In genomic region chr9:137974746-137975526, GRCh38 we compare ENCODE assay signal across 29 cellular contexts.
DNase-seq lines count a peak whose midpoint lies in the region; ATAC-seq and TF ChIP-seq lines count a peak whose summit lies in the region.
"Had no signal": no experiment of that assay in that cellular context is flagged by ENCODE, and none has a peak within 500 bp of the region (broad histone marks: within the 10 kb centered on the region; RNA-seq: fewer than 3 reads in every experiment).

No MANE protein-coding gene starts in this region.

- H3K27ac Mint-ChIP-seq in activated naive CD4-positive, alpha-beta T cell treated with anti-CD3 and anti-CD28 coated beads, Interleukin-2, amount 10 ng/mL, durations not matched to agents 7 days and 5 days = no peak overlapping the region
- no peak overlapping the region for H3K27ac Mint-ChIP-seq in type B pancreatic cell
- H3K27ac Mint-ChIP-seq: activated CD4-positive, alpha-beta T cell treated with anti-CD3 and anti-CD28 coated beads, Interleukin-2, amount 10 ng/mL, durations not matched to agents 7 days and 5 days; activated naive CD4-positive, alpha-beta T cell treated with anti-CD3 and anti-CD28 coated beads, Interleukin-2, amount 50 U/mL, for 72 hours; CD4-positive, CD25-positive, alpha-beta regulatory T cell; naive thymus-derived CD8-positive, alpha-beta T cell had no signal

- DNase-seq in activated naive CD4-positive, alpha-beta T cell treated with anti-CD3 and anti-CD28 coated beads, Interleukin-2, amount 10 ng/mL, durations not matched to agents 7 days and 5 days = peak; percentile 9
- DNase-seq in activated naive CD4-positive, alpha-beta T cell treated with anti-CD3 and anti-CD28 coated beads, Interleukin-2, amount 50 U/mL, for 16 hours = no peak
- peak; percentile 62 for DNase-seq in coronary artery (ENCODE audit: low spot score)
- peak; percentile 24 for DNase-seq in lower lobe of right lung
- peak; percentile 59 for DNase-seq in type B pancreatic cell (ENCODE audit: extremely low spot score, unreplicated experiment)
- no peak for DNase-seq in activated CD4-positive, alpha-beta T cell treated with anti-CD3 and anti-CD28 coated beads for 1 hour
- no peak for DNase-seq in HUDEP-2 (lab: John Stamatoyannopoulos, UW; ENCODE audit: unreplicated experiment in 76 of 76)
- DNase-seq in medulla oblongata (ENCODE audit: extremely low spot score) = no peak
- DNase-seq: activated CD4-positive, alpha-beta T cell treated with anti-CD3 and anti-CD28 coated beads, Interleukin-2, amount 10 ng/mL, durations not matched to agents 7 days and 5 days; AML-193; amygdala; CD4-positive, CD25-positive, alpha-beta regulatory T cell; effector CD8-positive, alpha-beta T cell; NCI-H1436; NCI-H2081; NCI-H2227 treated with DMSO at 0.1 percent for 48 hours; NCI-H526 treated with DMSO at 0.1 percent for 48 hours; occipital lobe; PC-9; SIG-M5; stimulated activated naive CD4-positive, alpha-beta T cell; T-helper 9 cell; uterus had no signal

- no peaks in the 10 kb centered on the region for H3K36me3 ChIP-seq in lower lobe of right lung
- H3K36me3 ChIP-seq: HAP-1, uterus had no signal

- peaks cover 3% of the 10 kb centered on the region for H3K27me3 ChIP-seq in lower lobe of right lung (ENCODE audit: low read depth)
- H3K27me3 ChIP-seq: uterus had no signal

- no peak for TF ChIP-seq CTCF in coronary artery (IDR thresholded peaks at IDR 0.05)
- no peak for TF ChIP-seq CTCF in lower lobe of right lung (IDR thresholded peaks at IDR 0.05)
- TF ChIP-seq CTCF in type B pancreatic cell (conservative IDR thresholded peaks at IDR 0.05) = no peak

- peaks cover 7% of the 10 kb centered on the region for H3K27me3 Mint-ChIP-seq in activated naive CD4-positive, alpha-beta T cell treated with anti-CD3 and anti-CD28 coated beads, Interleukin-2, amount 10 ng/mL, durations not matched to agents 7 days and 5 days
- H3K27me3 Mint-ChIP-seq in type B pancreatic cell = no peaks in the 10 kb centered on the region
- H3K27me3 Mint-ChIP-seq: activated CD4-positive, alpha-beta T cell treated with anti-CD3 and anti-CD28 coated beads, Interleukin-2, amount 10 ng/mL, durations not matched to agents 7 days and 5 days had no signal

- no peak overlapping the region for H3K4me3 ChIP-seq in coronary artery
- no peak overlapping the region for H3K4me3 ChIP-seq in lower lobe of right lung
- H3K4me3 ChIP-seq: HAP-1, PC-9, skin epidermis, uterus had no signal

- H3K4me3 Mint-ChIP-seq in activated naive CD4-positive, alpha-beta T cell treated with anti-CD3 and anti-CD28 coated beads, Interleukin-2, amount 10 ng/mL, durations not matched to agents 7 days and 5 days = no peak overlapping the region
- H3K4me3 Mint-ChIP-seq in type B pancreatic cell = no peak overlapping the region
- H3K4me3 Mint-ChIP-seq: activated CD4-positive, alpha-beta T cell treated with anti-CD3 and anti-CD28 coated beads, Interleukin-2, amount 10 ng/mL, durations not matched to agents 7 days and 5 days; CD4-positive, CD25-positive, alpha-beta regulatory T cell; naive thymus-derived CD8-positive, alpha-beta T cell had no signal

- no peaks in the 10 kb centered on the region for H3K4me1 ChIP-seq in lower lobe of right lung
- H3K4me1 ChIP-seq: HAP-1, uterus had no signal

- no peaks in the 10 kb centered on the region for H3K9me3 ChIP-seq in lower lobe of right lung
- H3K9me3 ChIP-seq: HAP-1, uterus had no signal

- intact Hi-C loops in lower lobe of right lung (cut with DNase I) = no loop called here

- H3K4me1 Mint-ChIP-seq in activated naive CD4-positive, alpha-beta T cell treated with anti-CD3 and anti-CD28 coated beads, Interleukin-2, amount 10 ng/mL, durations not matched to agents 7 days and 5 days = no peaks in the 10 kb centered on the region
- H3K4me1 Mint-ChIP-seq in type B pancreatic cell (ENCODE audit: unreplicated experiment) = peaks cover 8% of the 10 kb centered on the region
- H3K4me1 Mint-ChIP-seq: activated CD4-positive, alpha-beta T cell treated with anti-CD3 and anti-CD28 coated beads, Interleukin-2, amount 10 ng/mL, durations not matched to agents 7 days and 5 days had no signal

- no peak for ATAC-seq in lower lobe of right lung
- ATAC-seq: activated naive CD4-positive, alpha-beta T cell treated with anti-CD3 and anti-CD28 coated beads, Interleukin-2, amount 50 U/mL, for 72 hours; naive thymus-derived CD8-positive, alpha-beta T cell had no signal

- no peaks in the 10 kb centered on the region for H3K9me3 Mint-ChIP-seq in activated naive CD4-positive, alpha-beta T cell treated with anti-CD3 and anti-CD28 coated beads, Interleukin-2, amount 10 ng/mL, durations not matched to agents 7 days and 5 days
- no peaks in the 10 kb centered on the region for H3K9me3 Mint-ChIP-seq in type B pancreatic cell
- H3K9me3 Mint-ChIP-seq: activated CD4-positive, alpha-beta T cell treated with anti-CD3 and anti-CD28 coated beads, Interleukin-2, amount 10 ng/mL, durations not matched to agents 7 days and 5 days; activated naive CD4-positive, alpha-beta T cell treated with anti-CD3 and anti-CD28 coated beads, Interleukin-2, amount 50 U/mL, for 72 hours; naive thymus-derived CD8-positive, alpha-beta T cell had no signal

- CTCF ChIA-PET in activated naive CD4-positive, alpha-beta T cell treated with anti-CD3 and anti-CD28 coated beads, Interleukin-2, amount 10 ng/mL, durations not matched to agents 7 days and 5 days (lab: Charles Lee) = no interaction called here

- H3K36me3 Mint-ChIP-seq in activated naive CD4-positive, alpha-beta T cell treated with anti-CD3 and anti-CD28 coated beads, Interleukin-2, amount 10 ng/mL, durations not matched to agents 7 days and 5 days = no peaks in the 10 kb centered on the region
- H3K36me3 Mint-ChIP-seq in type B pancreatic cell = no peaks in the 10 kb centered on the region
- H3K36me3 Mint-ChIP-seq: activated naive CD4-positive, alpha-beta T cell treated with anti-CD3 and anti-CD28 coated beads, Interleukin-2, amount 50 U/mL, for 72 hours; CD4-positive, CD25-positive, alpha-beta regulatory T cell; naive thymus-derived CD8-positive, alpha-beta T cell had no signal

- no peak overlapping the region for H3K27ac ChIP-seq in coronary artery
- no peak overlapping the region for H3K27ac ChIP-seq in lower lobe of right lung
- H3K27ac ChIP-seq: epithelial cell of prostate, PC-9, skin epidermis, uterus, VCaP had no signal

Comparison
In these comparisons a context has a peak if more than half of its experiments do, and no peak if none do; other contexts are left out.
1. DNase-seq: peak in activated naive CD4-positive, alpha-beta T cell treated with anti-CD3 and anti-CD28 coated beads, Interleukin-2, amount 10 ng/mL, durations not matched to agents 7 days and 5 days (single experiment), coronary artery (single experiment), lower lobe of right lung (single experiment) and type B pancreatic cell (single experiment); none in activated naive CD4-positive, alpha-beta T cell treated with anti-CD3 and anti-CD28 coated beads, Interleukin-2, amount 50 U/mL, for 16 hours (single experiment), activated CD4-positive, alpha-beta T cell treated with anti-CD3 and anti-CD28 coated beads for 1 hour (single experiment), HUDEP-2 (0 of 76) and medulla oblongata (single experiment).